ENCODE assay signal across 7 cellular contexts in the genomic region with DNA sequence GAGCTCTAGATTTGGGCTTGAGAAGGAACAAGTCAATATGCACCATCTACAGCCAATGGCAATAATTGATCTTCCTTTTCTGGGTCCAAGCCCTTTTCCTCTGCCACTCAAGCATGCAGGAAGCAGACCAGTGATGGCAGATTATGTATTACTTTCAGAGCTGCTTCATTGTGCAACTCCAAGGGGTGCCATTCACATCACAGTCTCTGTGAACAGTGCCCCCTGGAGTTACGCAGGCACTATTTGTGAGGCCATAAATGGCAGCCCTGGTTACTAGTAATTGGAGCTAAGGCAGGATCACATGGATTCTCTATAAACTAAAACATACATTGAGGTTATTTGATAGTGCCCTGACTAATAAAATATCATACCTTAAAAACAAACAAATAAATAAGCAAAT.
DNase-seq lines count a peak whose midpoint lies in the region; ATAC-seq and TF ChIP-seq lines count a peak whose summit lies in the region.

No MANE protein-coding gene starts in this region.

- CTCF ChIA-PET in RWPE1 (lab: Yijun Ruan, JAX), result interaction anchor here (0.7 kb wide), 1 partner anchor 15 kb away, joined by 6 read pairs; no protein-coding TSS in a partner anchor

- ATAC-seq in GM19035 (IDR thresholded peaks at IDR 0.05; ENCODE audit: unreplicated experiment), result peak; percentile 73
- ATAC-seq in HG03064 (IDR thresholded peaks at IDR 0.05; ENCODE audit: low read depth, unreplicated experiment), result peak; percentile 73

- POLR2A ChIA-PET in RWPE1 (lab: Yijun Ruan, JAX; ENCODE audit: low non-redundant PET), result no interaction called here

- TF ChIP-seq CTCF in RWPE1 (conservative IDR thresholded peaks at IDR 0.05; ENCODE audit: low read depth), result no peak

- peak; percentile 5 for DNase-seq in RPMI8226
- DNase-seq in left kidney (ENCODE audit: low read depth, low spot score), result peak; percentile 10
- no peak for DNase-seq in HK-2 (ENCODE audit: unreplicated experiment)
- no peak for DNase-seq in activated CD4-positive, CD25-positive, alpha-beta regulatory T cell treated with anti-CD3 and anti-CD28 coated beads, Interleukin-2, amount 50 U/mL, for 72 hours
- no peak for DNase-seq in RWPE1 (ENCODE audit: low spot score)

- no peak overlapping the region for H3K27ac ChIP-seq in RWPE1

Comparison
In these comparisons a context has a peak if more than half of its experiments do, and no peak if none do; other contexts are left out.
1. DNase-seq: peak in RPMI8226 (single experiment) and left kidney (single experiment); none in HK-2 (single experiment), activated CD4-positive, CD25-positive, alpha-beta regulatory T cell treated with anti-CD3 and anti-CD28 coated beads, Interleukin-2, amount 50 U/mL, for 72 hours (single experiment) and RWPE1 (single experiment).